In genomic region chr16:75837264-75837663, GRCh38 we compare ENCODE assay signal across 23 cellular contexts.
"Had no signal": no experiment of that assay in that cellular context is flagged by ENCODE, and none has a peak within 500 bp of the region (broad histone marks: within the 10 kb centered on the region; RNA-seq: fewer than 3 reads in every experiment).

No MANE protein-coding gene starts in this region.

- DNase-seq: colonic mucosa; cortex of kidney; effector CD8-positive, alpha-beta T cell; effector memory CD8-positive, alpha-beta T cell; foreskin keratinocyte; heart left ventricle; hypothalamus; left cardiac atrium; left lung; left ventricle myocardium superior; lower lobe of right lung; mesenchymal stem cell; mucosa of descending colon; naive B cell had no signal

- ATAC-seq: effector memory CD8-positive, alpha-beta T cell; foreskin keratinocyte; gastroesophageal sphincter; heart left ventricle; left cardiac atrium; left lung; left ventricle myocardium superior; lower lobe of right lung; mucosa of descending colon had no signal

- H3K4me2 ChIP-seq: hepatocyte had no signal

- H3K27me3 Mint-ChIP-seq: dendritic cell treated with granulocyte-macrophage colony-stimulating factor and Interleukin-4, amounts not matched to agents 40 ng/mL and 50 ng/mL, for 4 days had no signal

- H3K4me3 Mint-ChIP-seq: dendritic cell treated with granulocyte-macrophage colony-stimulating factor and Interleukin-4, amounts not matched to agents 40 ng/mL and 50 ng/mL, for 4 days; effector memory CD8-positive, alpha-beta T cell; mesothelial cell of epicardium; naive B cell had no signal

- H3K27ac ChIP-seq: colonic mucosa, esophagus muscularis mucosa, foreskin keratinocyte, gastroesophageal sphincter, heart left ventricle, hepatocyte, left lung, lower lobe of right lung had no signal

- H3K27me3 ChIP-seq: colonic mucosa, esophagus muscularis mucosa, foreskin keratinocyte, gastroesophageal sphincter, heart left ventricle, hepatocyte, left lung had no signal

- H3K27ac Mint-ChIP-seq: dendritic cell treated with granulocyte-macrophage colony-stimulating factor and Interleukin-4, amounts not matched to agents 40 ng/mL and 50 ng/mL, for 4 days; effector memory CD8-positive, alpha-beta T cell; mesothelial cell of epicardium; naive B cell had no signal

- H3K4me1 ChIP-seq: colonic mucosa, esophagus muscularis mucosa, foreskin keratinocyte, gastroesophageal sphincter, heart left ventricle, left lung, lower lobe of right lung had no signal

- H3K9me3 ChIP-seq: colonic mucosa, mucosa of descending colon had no signal

- H3K4me3 ChIP-seq: colonic mucosa, esophagus muscularis mucosa, gastroesophageal sphincter, heart left ventricle, hepatocyte, left lung, lower lobe of right lung, mucosa of descending colon had no signal

- H3K4me1 Mint-ChIP-seq: naive B cell had no signal

- H3K36me3 Mint-ChIP-seq: mesothelial cell of epicardium had no signal

- H2AFZ ChIP-seq: hepatocyte had no signal

- H3K36me3 ChIP-seq: colonic mucosa, esophagus muscularis mucosa, gastroesophageal sphincter, heart left ventricle, left lung, lower lobe of right lung had no signal

- FAIRE-seq: endothelial cell of umbilical vein, frontal cortex, islet of Langerhans, keratinocyte had no signal
